Comparison of ENCODE assay signal across 25 cellular contexts in genomic region chr3:52029535-52029934, GRCh38. TPM values are rescaled to one million over a fixed set of nuclear protein-coding genes. Genes with fewer than 3 reads are reported as not detected.
DNase-seq lines count a peak whose midpoint lies in the region; ATAC-seq, FAIRE-seq and TF ChIP-seq lines count a peak whose summit lies in the region.
"Had no signal": no experiment of that assay in that cellular context is flagged by ENCODE, and none has a peak within 500 bp of the region (broad histone marks: within the 10 kb centered on the region; RNA-seq: fewer than 3 reads in every experiment).

No MANE protein-coding gene starts in this region.

- H3K27me3 Mint-ChIP-seq in stimulated activated memory B cell treated with anti-CD40 and anti-IgM and Interleukin-4, amounts not matched to agents 10 μg/mL and 1 μg/mL and 100 μg/mL, for 72 hours, result peaks cover 24% of the 10 kb centered on the region
- H3K27me3 Mint-ChIP-seq: CD8-positive, alpha-beta memory T cell had no signal

- H3K4me1 ChIP-seq in cardiac muscle cell (ENCODE audit: low read depth), result peaks cover 50% of the 10 kb centered on the region
- H3K4me1 ChIP-seq in BLaER1 treated with 17β-estradiol and CSF1 and Interleukin-3, amounts not matched to agents 10 nM and 100 nM, result peaks cover 20 to 63% (median 41%) of the 10 kb centered on the region in 10 experiments
- H3K4me1 ChIP-seq in gastrocnemius medialis, result peaks cover 73 to 77% of the 10 kb centered on the region in 2 donors

- H3K36me3 ChIP-seq in cardiac muscle cell (no peaks in the 10 kb centered on the region), gastrocnemius medialis (no peaks in the 10 kb centered on the region)
- no peaks in the 10 kb centered on the region for H3K36me3 ChIP-seq in BLaER1 treated with 17β-estradiol and CSF1 and Interleukin-3, amounts not matched to agents 10 nM and 100 nM
- H3K36me3 ChIP-seq: SJCRH30 had no signal

- no peaks in the 10 kb centered on the region for H4K20me1 ChIP-seq in BLaER1 treated with 17β-estradiol and CSF1 and Interleukin-3, amounts not matched to agents 10 nM and 100 nM

- intact Hi-C loops in left ventricle myocardium superior (cut with micrococcal nuclease), result no loop called here
- intact Hi-C loops in dorsolateral prefrontal cortex (cut with DNase I), result no loop called here
- intact Hi-C loops in gastrocnemius medialis (cut with DNase I; ENCODE audit: low total_unique reads), result no loop called here

- no peaks in the 10 kb centered on the region for H3K36me3 Mint-ChIP-seq in stimulated activated memory B cell treated with anti-CD40 and anti-IgM and Interleukin-4, amounts not matched to agents 10 μg/mL and 1 μg/mL and 100 μg/mL, for 72 hours
- H3K36me3 Mint-ChIP-seq: CD8-positive, alpha-beta memory T cell had no signal

- no peak overlapping the region for H3K27ac Mint-ChIP-seq in stimulated activated memory B cell treated with anti-CD40 and anti-IgM and Interleukin-4, amounts not matched to agents 10 μg/mL and 1 μg/mL and 100 μg/mL, for 72 hours
- H3K27ac Mint-ChIP-seq: CD8-positive, alpha-beta memory T cell; H9; HFFc6 had no signal

- no peak for FAIRE-seq in urothelium cell line (lab: Jason Lieb, UNC)
- FAIRE-seq: G401.6, GM12892 had no signal

- H3K27ac ChIP-seq in cardiac muscle cell (peak overlapping the region; percentile 50), dorsolateral prefrontal cortex (peak overlapping the region in 49 of 59 donors; percentile 22 to 93 (median 83)), gastrocnemius medialis (peak overlapping the region; percentile 95 to 98 (median 96))
- H3K27ac ChIP-seq in BLaER1 treated with 17β-estradiol and CSF1 and Interleukin-3, amounts not matched to agents 10 nM and 100 nM, result peak overlapping the region in 1 of 11 experiments; percentile 10; a peak in 1 of 22 replicates
- H3K27ac ChIP-seq: C4-2B, GM23248, SJCRH30 had no signal

- H3K27me3 ChIP-seq in cardiac muscle cell, result no peaks in the 10 kb centered on the region
- H3K27me3 ChIP-seq in BLaER1 treated with 17β-estradiol and CSF1 and Interleukin-3, amounts not matched to agents 10 nM and 100 nM, result no peaks in the 10 kb centered on the region
- no peaks in the 10 kb centered on the region for H3K27me3 ChIP-seq in dorsolateral prefrontal cortex
- no peaks in the 10 kb centered on the region for H3K27me3 ChIP-seq in gastrocnemius medialis
- H3K27me3 ChIP-seq: SJCRH30 had no signal

- TF ChIP-seq CTCF in cardiac muscle cell (IDR thresholded peaks at IDR 0.05; ENCODE audit: low read depth, low read length), result no peak
- no peak for TF ChIP-seq CTCF in dorsolateral prefrontal cortex (IDR thresholded peaks at IDR 0.05 in 54 of 56, conservative IDR thresholded peaks at IDR 0.05 in 2 of 56; ENCODE audit: low read depth in 1 of 56, partially characterized antibody in 56 of 56)
- TF ChIP-seq CTCF in gastrocnemius medialis (IDR thresholded peaks at IDR 0.05 in 4 of 5, conservative IDR thresholded peaks at IDR 0.05 in 1 of 5), result no peak

- DNase-seq in cardiac muscle cell (ENCODE audit: low read depth in 1 of 2, low spot score in 1 of 2), result no peak
- DNase-seq in left ventricle myocardium superior, result no peak
- no peak for DNase-seq in dorsolateral prefrontal cortex
- DNase-seq in gastrocnemius medialis, result no peak
- DNase-seq in urothelium cell line (ENCODE audit: low spot score), result no peak
- DNase-seq in HPDE6-E6E7 (ENCODE audit: extremely low spot score), result no peak
- DNase-seq: 8988T; Calu3; CD8-positive, alpha-beta memory T cell; GM23248; H9; HFFc6; KG1; NCI-H1105; NCI-H2029 treated with DMSO at 0.1 percent for 48 hours; NCI-H226; NCI-H524; NCI-H774; NK-92 treated with Interleukin-12 subunit alpha and Interleukin-12 subunit beta, amount 100 ng/mL, for 24 hours; SJCRH30 had no signal

- no peaks in the 10 kb centered on the region for H3K9me3 ChIP-seq in cardiac muscle cell (ENCODE audit: low read depth)
- peaks cover 0 to 15% (median 0%) of the 10 kb centered on the region in 11 experiments; a peak in 3 of 22 replicates for H3K9me3 ChIP-seq in BLaER1 treated with 17β-estradiol and CSF1 and Interleukin-3, amounts not matched to agents 10 nM and 100 nM (replicated peaks in 1 of 11)
- no peaks in the 10 kb centered on the region for H3K9me3 ChIP-seq in gastrocnemius medialis
- H3K9me3 ChIP-seq: SJCRH30 had no signal

- peak overlapping the region in 10 of 11 experiments; percentile 22 to 76 (median 62); a peak in 11 of 22 replicates for H3K4me2 ChIP-seq in BLaER1 treated with 17β-estradiol and CSF1 and Interleukin-3, amounts not matched to agents 10 nM and 100 nM

- no peak for ATAC-seq in left ventricle myocardium superior
- ATAC-seq in gastrocnemius medialis, result no peak
- no peak for ATAC-seq in stimulated activated memory B cell treated with anti-CD40 and anti-IgM and Interleukin-4, amounts not matched to agents 10 μg/mL and 1 μg/mL and 100 μg/mL, for 72 hours

- no peak overlapping the region for H3K4me3 Mint-ChIP-seq in stimulated activated memory B cell treated with anti-CD40 and anti-IgM and Interleukin-4, amounts not matched to agents 10 μg/mL and 1 μg/mL and 100 μg/mL, for 72 hours
- H3K4me3 Mint-ChIP-seq: CD8-positive, alpha-beta memory T cell; H9; HFFc6 had no signal

- H3K4me3 ChIP-seq in cardiac muscle cell (no peak overlapping the region), dorsolateral prefrontal cortex (no peak overlapping the region), gastrocnemius medialis (no peak overlapping the region)
- H3K4me3 ChIP-seq in BLaER1 treated with 17β-estradiol and CSF1 and Interleukin-3, amounts not matched to agents 10 nM and 100 nM, result no peak overlapping the region
- H3K4me3 ChIP-seq: GM23248, SJCRH30 had no signal

- in situ Hi-C loops in gastrocnemius medialis (cut with MboI; ENCODE audit: low sequenced_read_pairs in 4 of 4), result no loop called here

- H3K9me3 Mint-ChIP-seq in stimulated activated memory B cell treated with anti-CD40 and anti-IgM and Interleukin-4, amounts not matched to agents 10 μg/mL and 1 μg/mL and 100 μg/mL, for 72 hours, result peaks cover 3% of the 10 kb centered on the region
- H3K9me3 Mint-ChIP-seq: CD8-positive, alpha-beta memory T cell; H9 had no signal

- TF ChIP-seq POLR2A in gastrocnemius medialis (IDR thresholded peaks at IDR 0.05), result no peak

- no peak overlapping the region for H3K9ac ChIP-seq in BLaER1 treated with 17β-estradiol and CSF1 and Interleukin-3, amounts not matched to agents 10 nM and 100 nM
- H3K9ac ChIP-seq: GM23248 had no signal

- peaks cover 6% of the 10 kb centered on the region for H3K4me1 Mint-ChIP-seq in stimulated activated memory B cell treated with anti-CD40 and anti-IgM and Interleukin-4, amounts not matched to agents 10 μg/mL and 1 μg/mL and 100 μg/mL, for 72 hours
- H3K4me1 Mint-ChIP-seq: CD8-positive, alpha-beta memory T cell had no signal

RNA-seq across cellular contexts. Expression of gene DUSP7, which starts 26.8 kb away (rescaled TPM):
- total RNA-seq in cardiac muscle cell (32.2 and 39.5 TPM in 2 replicates), left ventricle myocardium superior (25.2 TPM), dorsolateral prefrontal cortex (10 to 100 TPM; 29.0 to 90.9 (median 44.8) TPM), gastrocnemius medialis (10 to 100 TPM; 14.0 to 39.7 (median 26.3) TPM)
- polyA plus RNA-seq in cardiac muscle cell, result 7.1 and 13.1 TPM in 2 replicates

RNA-seq across cellular contexts. Expression of gene RPL29, which starts 33.8 kb away (rescaled TPM):
- total RNA-seq in cardiac muscle cell (1,533 and 1,673 TPM in 2 replicates), left ventricle myocardium superior (663 TPM), dorsolateral prefrontal cortex (100 to 1,000 TPM; 154 to 416 (median 290) TPM), gastrocnemius medialis (1,000 to 10,000 TPM; 1,885 to 2,483 (median 2,154) TPM)
- 844 and 941 TPM in 2 replicates for polyA plus RNA-seq in cardiac muscle cell

RNA-seq across cellular contexts. Expression of gene ACY1, which starts 46.2 kb away (rescaled TPM):
- total RNA-seq in cardiac muscle cell, result 87.7 and 99.7 TPM in 2 replicates
- 116 and 125 TPM in 2 replicates for polyA plus RNA-seq in cardiac muscle cell
- total RNA-seq in left ventricle myocardium superior, result 18.5 TPM
- 10 to 100 TPM in 116 of 120 experiments, 1 to 10 TPM in 4; 8.1 to 33.2 (median 16.3) TPM for total RNA-seq in dorsolateral prefrontal cortex
- 10 to 100 TPM; 33.5 to 79.3 (median 43.2) TPM for total RNA-seq in gastrocnemius medialis

RNA-seq across cellular contexts. Expression of gene ABHD14A, which starts 54.7 kb away (rescaled TPM):
- 56.5 and 105 TPM in 2 replicates for total RNA-seq in cardiac muscle cell
- 95.9 and 104 TPM in 2 replicates for polyA plus RNA-seq in cardiac muscle cell
- total RNA-seq in left ventricle myocardium superior, result 27.0 TPM
- total RNA-seq in dorsolateral prefrontal cortex, result 10 to 100 TPM; 31.4 to 85.8 (median 60.7) TPM
- total RNA-seq in gastrocnemius medialis, result 10 to 100 TPM in 3 of 4 donors, 1 to 10 TPM in 1; 8.7 to 37.9 (median 29.9) TPM

RNA-seq across cellular contexts. Expression of gene ABHD14B, which starts 55.7 kb away (rescaled TPM):
- 19.8 and 27.8 TPM in 2 replicates for total RNA-seq in cardiac muscle cell
- 23.3 and 29.9 TPM in 2 replicates for polyA plus RNA-seq in cardiac muscle cell
- total RNA-seq in left ventricle myocardium superior, result 13.1 TPM
- 10 to 100 TPM in 117 of 120 experiments, 1 to 10 TPM in 3; 7.7 to 21.5 (median 14.8) TPM for total RNA-seq in dorsolateral prefrontal cortex
- 10 to 100 TPM; 11.2 to 21.0 (median 17.2) TPM for total RNA-seq in gastrocnemius medialis
